23 cellular contexts compared by ENCODE assay signal in the genomic region with DNA sequence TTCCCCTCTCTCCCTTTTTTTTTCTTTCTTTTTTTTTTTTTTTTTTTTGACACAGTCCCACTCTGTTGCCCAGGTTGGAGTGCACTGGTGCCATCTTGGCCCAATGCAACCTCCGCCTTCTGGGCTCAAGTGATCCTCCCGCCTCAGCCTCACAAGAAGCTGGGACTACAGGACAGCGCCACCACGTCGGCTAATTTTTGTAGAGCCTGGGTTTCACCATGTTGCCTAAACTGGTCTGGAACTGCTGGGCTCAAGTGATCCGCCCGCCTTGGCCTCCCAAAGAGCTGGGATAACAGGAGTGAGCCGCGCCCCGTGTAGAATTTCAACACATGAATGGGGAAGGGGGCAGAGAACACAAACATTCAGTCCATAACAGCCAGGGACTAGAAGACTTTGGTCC. TPM values are rescaled to one million over a fixed set of nuclear protein-coding genes. Genes with fewer than 3 reads are reported as not detected.
DNase-seq lines count a peak whose midpoint lies in the region; ATAC-seq, FAIRE-seq and TF ChIP-seq lines count a peak whose summit lies in the region.
"Had no signal": no experiment of that assay in that cellular context is flagged by ENCODE, and none has a peak within 500 bp of the region (broad histone marks: within the 10 kb centered on the region; RNA-seq: fewer than 3 reads in every experiment).

No MANE protein-coding gene starts in this region.

- H3K9ac ChIP-seq in H1 (replicated peaks in 1 of 4; ENCODE audit: extremely low read depth in 1 of 4, low read depth in 3 of 4, low read length in 3 of 4): no peak overlapping the region
- no peak overlapping the region for H3K9ac ChIP-seq in neuronal stem cell (ENCODE audit: low read depth, low read length, poor library complexity)
- H3K9ac ChIP-seq: BLaER1 treated with 17β-estradiol and CSF1 and Interleukin-3, amounts not matched to agents 10 nM and 100 nM had no signal

- H3K9me3 ChIP-seq in H1 (ENCODE audit: insufficient read depth in 2 of 2, low read depth in 1 of 2, low read length in 1 of 2) (no peaks in the 10 kb centered on the region), neuronal stem cell (replicated peaks in 1 of 2; ENCODE audit: control insufficient read depth in 2 of 2, insufficient read depth in 1 of 2, low read depth in 1 of 2, low read length in 2 of 2) (no peaks in the 10 kb centered on the region)
- H3K9me3 ChIP-seq: A549; BLaER1 treated with 17β-estradiol and CSF1 and Interleukin-3, amounts not matched to agents 10 nM and 100 nM; Caco-2 had no signal

- H4K5ac ChIP-seq in H1 (ENCODE audit: insufficient read length, low read depth, low read length): no peak overlapping the region

- peaks cover 28% of the 10 kb centered on the region for H3K4me1 Mint-ChIP-seq in GM23338

- H3K18ac ChIP-seq in H1 (ENCODE audit: extremely low read depth, low read length) (peak overlapping the region; percentile 6; the same call in 1 of the 2 replicates), neuronal stem cell (ENCODE audit: low read length) (no peak overlapping the region)

- H3K23ac ChIP-seq in H1 (ENCODE audit: insufficient read length): no peak overlapping the region
- H3K23ac ChIP-seq in neuronal stem cell (ENCODE audit: low read depth, low read length, poor library complexity): no peak overlapping the region

- H4K91ac ChIP-seq in H1 (replicated peaks; ENCODE audit: insufficient read length, low read length) (no peak overlapping the region), neuronal stem cell (ENCODE audit: low read depth, low read length, poor library complexity) (no peak overlapping the region)

- POLR2A ChIA-PET in H1 (lab: Charles Lee; ENCODE audit: partially characterized antibody): interaction anchor here (0.9 to 3.2 kb wide), 3 partner anchors 11 to 72 kb away, joined by 3 to 19 read pairs (median 11); no protein-coding TSS in a partner anchor

- H3K4me3 ChIP-seq in GM23338: no peak overlapping the region
- H3K4me3 ChIP-seq in H1 (ENCODE audit: extremely low read depth in 1 of 4, insufficient read depth in 2 of 4, low read depth in 3 of 4, low read length in 4 of 4): no peak overlapping the region
- H3K4me3 ChIP-seq in neuronal stem cell (ENCODE audit: low read length in 2 of 2): no peak overlapping the region
- H3K4me3 ChIP-seq: A549; BLaER1 treated with 17β-estradiol and CSF1 and Interleukin-3, amounts not matched to agents 10 nM and 100 nM had no signal

- no peak overlapping the region for H3K4me3 Mint-ChIP-seq in GM23338
- H3K4me3 Mint-ChIP-seq: CD8-positive, alpha-beta T cell had no signal

- H2AFZ ChIP-seq in GM23338: peak overlapping the region; percentile 67
- no peak overlapping the region for H2AFZ ChIP-seq in H1 (ENCODE audit: low read length)
- H2AFZ ChIP-seq in neuronal stem cell (ENCODE audit: low read length): no peak overlapping the region

- H3K27me3 ChIP-seq in GM23338 (ENCODE audit: insufficient read depth): no peaks in the 10 kb centered on the region
- no peaks in the 10 kb centered on the region for H3K27me3 ChIP-seq in H1 (replicated peaks in 1 of 4; ENCODE audit: control insufficient read depth in 3 of 4, extremely low read depth in 1 of 4, insufficient read depth in 3 of 4, low read length in 3 of 4)
- no peaks in the 10 kb centered on the region for H3K27me3 ChIP-seq in neuronal stem cell (ENCODE audit: control insufficient read depth in 3 of 3, insufficient read depth in 3 of 3, low read depth in 1 of 3, low read length in 3 of 3)
- H3K27me3 ChIP-seq: BLaER1 treated with 17β-estradiol and CSF1 and Interleukin-3, amounts not matched to agents 10 nM and 100 nM had no signal

- no peak overlapping the region for H2BK20ac ChIP-seq in H1 (ENCODE audit: low read length)

- H3K79me2 ChIP-seq in GM23338 (replicated peaks; ENCODE audit: insufficient read depth): peaks cover 18% of the 10 kb centered on the region
- peaks cover 7 to 17% of the 10 kb centered on the region in 2 experiments for H3K79me2 ChIP-seq in H1 (ENCODE audit: control insufficient read depth in 1 of 2, insufficient read depth in 2 of 2, low read length in 2 of 2)

- H3K27me3 Mint-ChIP-seq in GM23338 (ENCODE audit: insufficient read depth, low read depth, poor library complexity): peaks cover 14% of the 10 kb centered on the region
- H3K27me3 Mint-ChIP-seq: B cell; CD4-positive, alpha-beta T cell had no signal

- H3K4ac ChIP-seq in H1 (replicated peaks; ENCODE audit: insufficient read length, low read depth, low read length): no peak overlapping the region
- H3K4ac ChIP-seq in neuronal stem cell (ENCODE audit: low read length): peak overlapping the region; percentile 23

- peaks cover 8% of the 10 kb centered on the region for H3F3A ChIP-seq in GM23338 (replicated peaks; ENCODE audit: low read depth)

- TF ChIP-seq RAD21 in H1 (IDR thresholded peaks at IDR 0.05 in 1 of 2, conservative IDR thresholded peaks at IDR 0.05 in 1 of 2; ENCODE audit: low read depth in 2 of 2, low read length in 2 of 2): no peak

- H4K8ac ChIP-seq in H1 (ENCODE audit: extremely low read depth, insufficient read depth, low read length) (no peak overlapping the region), neuronal stem cell (ENCODE audit: low read depth, low read length) (no peak overlapping the region)

- H3K23me2 ChIP-seq in H1 (ENCODE audit: low read depth, low read length): peaks cover 13% of the 10 kb centered on the region

- no peak overlapping the region for H3K27ac Mint-ChIP-seq in GM23338
- H3K27ac Mint-ChIP-seq: B cell; CD8-positive, alpha-beta T cell had no signal

- peaks cover 26% of the 10 kb centered on the region for H3K4me1 ChIP-seq in GM23338 (ENCODE audit: insufficient read depth)
- peaks cover 10 to 22% (median 17%) of the 10 kb centered on the region in 4 experiments for H3K4me1 ChIP-seq in H1 (replicated peaks in 1 of 4; ENCODE audit: control insufficient read depth in 3 of 4, insufficient read depth in 4 of 4, low read length in 3 of 4)
- H3K4me1 ChIP-seq in neuronal stem cell (ENCODE audit: control insufficient read depth in 2 of 2, insufficient read depth in 1 of 2, low read depth in 1 of 2, low read length in 2 of 2): peaks cover 10 to 16% of the 10 kb centered on the region in 2 donors

- no peak overlapping the region for H3K56ac ChIP-seq in H1 (replicated peaks; ENCODE audit: insufficient read length, low read depth, low read length)

- peak; percentile 14 for DNase-seq in NCI-H748 (lab: John Stamatoyannopoulos, UW; ENCODE audit: unreplicated experiment)
- no peak for DNase-seq in NCI-H748 treated with DMSO at 0.1 percent for 48 hours (lab: John Stamatoyannopoulos, UW)
- DNase-seq in GM23338 (ENCODE audit: low spot score): no peak
- no peak for DNase-seq in H1 (ENCODE audit: low read depth in 1 of 2, low spot score in 2 of 2)
- no peak for DNase-seq in neuronal stem cell (ENCODE audit: low spot score)
- no peak for DNase-seq in anterior cingulate cortex (lab: John Stamatoyannopoulos, UW)
- DNase-seq: AML-193; Calu3; CD4-positive, alpha-beta T cell; CD8-positive, alpha-beta T cell; DMS79 treated with DMSO at 0.1 percent for 48 hours; GF-D8 had no signal

- TF ChIP-seq CTCF in GM23338 (conservative IDR thresholded peaks at IDR 0.05; ENCODE audit: low read depth in 2 of 2) (peak in 1 of 2 experiments; percentile 11; a peak in 1 of 4 replicates), H1 (IDR thresholded peaks at IDR 0.05; ENCODE audit: control extremely low read depth in 1 of 3, insufficient read depth in 1 of 3, low read depth in 1 of 3, low read length in 3 of 3) (no peak)

- H3K14ac ChIP-seq in H1 (ENCODE audit: insufficient read length): no peak overlapping the region
- H3K14ac ChIP-seq in neuronal stem cell (ENCODE audit: low read length): peak overlapping the region; percentile 21

- H2AK5ac ChIP-seq in H1 (ENCODE audit: low read depth, low read length) (no peak overlapping the region), neuronal stem cell (ENCODE audit: low read depth, low read length) (no peak overlapping the region)

- H2BK12ac ChIP-seq in H1 (ENCODE audit: low read depth, low read length) (0 out of 2 replicates have a peak overlapping the region, but pooled peaks have one; percentile 43), neuronal stem cell (ENCODE audit: low read length) (peak overlapping the region; percentile 73)

- ATAC-seq in GM23338 (no peak), HG03175 (IDR thresholded peaks at IDR 0.05; ENCODE audit: unreplicated experiment) (no peak)
- ATAC-seq: A549; CD8-positive, alpha-beta T cell had no signal

- H3K9me2 ChIP-seq in GM23338 (ENCODE audit: insufficient read depth): 0 out of 2 replicates have a peak, but pooled peaks cover 3% of the 10 kb centered on the region

- H4K20me1 ChIP-seq in GM23338 (replicated peaks; ENCODE audit: insufficient read depth) (no peaks in the 10 kb centered on the region; the same call in 1 of the 2 replicates), H1 (replicated peaks in 1 of 2; ENCODE audit: control insufficient read depth in 1 of 2, insufficient read depth in 2 of 2, low read length in 2 of 2) (peaks cover 0 to 7% of the 10 kb centered on the region in 2 experiments)

- no peaks in the 10 kb centered on the region for H3K36me3 ChIP-seq in GM23338 (ENCODE audit: insufficient read depth)
- peaks cover 3 to 12% (median 6%) of the 10 kb centered on the region in 4 experiments; a peak in 7 of 8 replicates for H3K36me3 ChIP-seq in H1 (ENCODE audit: control insufficient read depth in 2 of 4, insufficient read depth in 4 of 4, low read length in 3 of 4)
- peaks cover 9 to 11% of the 10 kb centered on the region in 2 donors for H3K36me3 ChIP-seq in neuronal stem cell (replicated peaks in 1 of 2; ENCODE audit: control insufficient read depth in 2 of 2, insufficient read depth in 2 of 2, low read length in 2 of 2)

- CTCF ChIA-PET in H1 (lab: Charles Lee; ENCODE audit: partially characterized antibody): no interaction called here

- WGBS in H1 (ENCODE audit: extremely low coverage in 1 of 2, insufficient coverage in 1 of 2, insufficient read length in 1 of 2, insufficient replicate concordance in 2 of 2, low coverage in 1 of 2, low lambda C conversion rate in 2 of 2, missing lambda C conversion rate in 1 of 2), 2 experiments: 98% methylated on average over 9 of the region's 10 CpGs; no CpG with 5 or more reads in 1 of the 2 experiments
- no CpG with 5 or more reads among the region's 10 CpGs for WGBS in neuronal stem cell (ENCODE audit: extremely low coverage in 2 of 2, insufficient read length in 2 of 2, insufficient replicate concordance in 1 of 2), 2 donors

- H3K79me1 ChIP-seq in H1 (ENCODE audit: low read depth, low read length) (peaks cover 3% of the 10 kb centered on the region; the same call in 1 of the 2 replicates), neuronal stem cell (ENCODE audit: low read depth, low read length) (peaks cover 2% of the 10 kb centered on the region)

- H3K27ac ChIP-seq in GM23338 (ENCODE audit: low read depth) (no peak overlapping the region), H1 (ENCODE audit: low read depth, low read length) (no peak overlapping the region), neuronal stem cell (replicated peaks; ENCODE audit: low read length) (no peak overlapping the region)
- H3K27ac ChIP-seq: 22Rv1; A549; BLaER1 treated with 17β-estradiol and CSF1 and Interleukin-3, amounts not matched to agents 10 nM and 100 nM; C4-2B had no signal

- no peak for TF ChIP-seq EP300 in H1 (IDR thresholded peaks at IDR 0.05; ENCODE audit: borderline replicate concordance in 1 of 2, low read depth in 2 of 2, low read length in 2 of 2)

- H2BK120ac ChIP-seq in H1 (replicated peaks; ENCODE audit: low read depth, low read length) (no peak overlapping the region), neuronal stem cell (ENCODE audit: low read depth, low read length) (peak overlapping the region; percentile 94)

- H3K9me3 Mint-ChIP-seq in GM23338: no peaks in the 10 kb centered on the region
- H3K9me3 Mint-ChIP-seq: CD4-positive, alpha-beta T cell; CD8-positive, alpha-beta T cell had no signal

- TF ChIP-seq POLR2A in H1 (IDR thresholded peaks at IDR 0.05; ENCODE audit: control extremely low read depth in 1 of 2, low read depth in 2 of 2, low read length in 2 of 2): no peak

- no peak overlapping the region for H2BK5ac ChIP-seq in H1 (ENCODE audit: low read depth, low read length)
- no peak overlapping the region for H2BK5ac ChIP-seq in neuronal stem cell (ENCODE audit: low read length)

- H3K4me2 ChIP-seq in GM23338 (no peak overlapping the region), H1 (ENCODE audit: insufficient read depth in 1 of 2, low read depth in 2 of 2, low read length in 2 of 2) (no peak overlapping the region; a peak in 1 of 4 replicates), neuronal stem cell (ENCODE audit: insufficient read depth, low read length, poor library complexity, severe bottlenecking) (peak overlapping the region; percentile 11)
- H3K4me2 ChIP-seq: A549 had no signal

- FAIRE-seq in H1 (lab: Jason Lieb, UNC): no peak
- FAIRE-seq: A549, D721Med, G401.6, GM12891, GM19239 had no signal

- peaks cover 18% of the 10 kb centered on the region for H3K36me3 Mint-ChIP-seq in GM23338 (ENCODE audit: low read depth)

- H2BK15ac ChIP-seq in H1 (ENCODE audit: low read length) (no peak overlapping the region), neuronal stem cell (ENCODE audit: low read length) (no peak overlapping the region)

RNA-seq across cellular contexts. Expression of a gene that starts 2.6 kb away (rescaled TPM):
- 36.7 and 41.6 TPM in 2 replicates for total RNA-seq in GM23338 (2014; rRNA removed; shearing (Covaris generic))
- 10.7 and 11.9 TPM in 2 replicates for polyA plus RNA-seq in GM23338 (2016; fragmentation: Nextera tagmentation; extraction: Ambion mirVana)
- total RNA-seq in H1 (2021; fragmentation: NEBNext Ultra II Directional; extraction: Animal tissue kit (Norgen Biotek cat#: 25700)): 24.0 and 24.8 TPM in 2 replicates
- 6.5 and 10.0 TPM in 2 replicates for polyA plus RNA-seq in H1 (2011; rRNA removed)
- polyA plus RNA-seq in H1 (2011; cell fraction: cytosol; rRNA removed): 9.4 TPM
- 7.4 TPM for polyA plus RNA-seq in H1 (2011; cell fraction: nucleus; rRNA removed)
- 4.8 to 10.0 TPM (median 7.4 TPM) in 4 replicates for polyA plus RNA-seq in H1 (2012, experiment 1 of 2)
- 0.91 TPM for polyA plus RNA-seq in H1 (2012, experiment 2 of 2)
- 10.0 TPM for polyA plus RNA-seq in H1 (2013, experiment 1 of 2)
- polyA plus RNA-seq in H1 (2013, experiment 2 of 2): 8.9 TPM
- polyA minus RNA-seq in H1 (2011; rRNA and poly(A)+ RNA removed): 69.6 and 81.3 TPM in 2 replicates
- polyA minus RNA-seq in H1 (2011; cell fraction: cytosol; rRNA and poly(A)+ RNA removed): 28.8 TPM
- 70.7 TPM for polyA minus RNA-seq in H1 (2011; cell fraction: nucleus; rRNA and poly(A)+ RNA removed)
- polyA plus RNA-seq in neuronal stem cell (2013, experiment 1 of 2): 15.2 TPM
- 16.3 TPM for polyA plus RNA-seq in neuronal stem cell (2013, experiment 2 of 2)
